8 cellular contexts compared by ENCODE assay signal in the genomic region with DNA sequence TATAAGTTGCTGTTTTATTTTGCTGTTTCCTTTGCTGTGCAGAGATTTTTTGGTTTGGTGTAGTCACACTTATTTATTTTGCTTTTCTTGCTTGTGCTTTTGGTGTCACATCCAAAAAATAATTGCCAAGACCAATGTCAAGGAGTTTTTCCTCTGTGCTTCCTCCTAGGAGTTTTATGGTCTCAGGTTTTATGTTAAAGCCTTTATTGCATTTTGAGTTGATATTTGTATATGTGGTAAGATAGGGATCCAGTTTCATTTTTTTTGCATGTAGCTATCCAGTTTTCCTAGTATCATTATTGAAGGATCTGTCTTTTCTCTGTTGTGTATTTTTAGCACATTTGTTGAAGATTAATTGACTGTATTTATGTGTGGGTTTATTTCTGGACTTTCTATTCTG.
"Had no signal": no experiment of that assay in that cellular context is flagged by ENCODE, and none has a peak within 500 bp of the region (broad histone marks: within the 10 kb centered on the region; RNA-seq: fewer than 3 reads in every experiment).

No MANE protein-coding gene starts in this region.

- H3K27ac Mint-ChIP-seq: IgD-negative memory B cell had no signal

- ATAC-seq: HepG2, K562 had no signal

- H3K4me3 Mint-ChIP-seq: IgD-negative memory B cell had no signal

- H3K27ac ChIP-seq: HL-60 had no signal

- DNase-seq: IMR-90, KBM-7, KG1 had no signal

- H3K4me3 ChIP-seq: K562 had no signal

- H3K36me3 Mint-ChIP-seq: IgD-negative memory B cell had no signal

- FAIRE-seq: HepG2, HTR-8/SVneo, K562 had no signal
